8 cellular contexts compared by ENCODE assay signal in genomic region chr17:29579866-29580771, GRCh38. TPM values are rescaled to one million over a fixed set of nuclear protein-coding genes. Genes with fewer than 3 reads are reported as not detected.
DNase-seq lines count a peak whose midpoint lies in the region; ATAC-seq and TF ChIP-seq lines count a peak whose summit lies in the region.

No MANE protein-coding gene starts in this region.

- H3K4me3 ChIP-seq in AG09309 (ENCODE audit: control insufficient read depth, low read depth, low read length) (no peak overlapping the region), colonic mucosa (no peak overlapping the region), lower leg skin (ENCODE audit: low read depth, poor library complexity, severe bottlenecking) (no peak overlapping the region)

- peaks cover 6% of the 10 kb centered on the region for H3K36me3 ChIP-seq in colonic mucosa

- TF ChIP-seq CTCF in AG09309 (IDR thresholded peaks at IDR 0.05; ENCODE audit: control insufficient read depth, insufficient read depth, low read depth, low read length, missing control alignments) (peak; percentile 91), colonic mucosa (IDR thresholded peaks at IDR 0.05) (peak; percentile 85), lower leg skin (IDR thresholded peaks at IDR 0.05) (peak in 1 of 3 donors; percentile 44)

- H3K9ac ChIP-seq in colonic mucosa (ENCODE audit: low read depth in 2 of 2, low read length in 2 of 2) = peak overlapping the region in 1 of 2 donors; percentile 9

- DNase-seq in AG09309 (ENCODE audit: low read depth) (peak; percentile 27), NCI-H526 (lab: John Stamatoyannopoulos, UW) (peak; percentile 82 to 95), colonic mucosa (peak; percentile 88), lower leg skin (ENCODE audit: low spot score in 2 of 2) (peak; percentile 75 to 97)
- peak; percentile 91 for DNase-seq in activated CD4-positive, alpha-beta T cell treated with anti-CD3 and anti-CD28 coated beads, Interleukin-2, amount 50 U/mL, for 1 hour
- peak; percentile 68 for DNase-seq in stimulated activated CD8-positive, alpha-beta memory T cell treated with anti-CD3 and anti-CD28 coated beads, Interleukin-15, amount 100 ng/mL, for 24 hours (ENCODE audit: low read depth)

- intact Hi-C loops in colonic mucosa (cut with DNase I) (loop anchor here (5.0 kb wide), 2 partner anchors 37 to 197 kb away; no protein-coding TSS in a partner anchor), lower leg skin (cut with DNase I; ENCODE audit: low total_unique reads) (loop anchor here (5.0 kb wide), 1 partner anchor 32 kb away; no protein-coding TSS in a partner anchor)

- no peak overlapping the region for H3K27ac ChIP-seq in colonic mucosa

- WGBS in lower leg skin, 2 donors = 59 to 63% methylated on average over 14 to 15 of the region's 15 CpGs

- no peaks in the 10 kb centered on the region for H3K9me3 ChIP-seq in colonic mucosa

- peaks cover 2% of the 10 kb centered on the region for H3K4me1 ChIP-seq in colonic mucosa

- H3K27me3 ChIP-seq in colonic mucosa = no peaks in the 10 kb centered on the region

- no peak for TF ChIP-seq POLR2A in lower leg skin (IDR thresholded peaks at IDR 0.05)

- peak; percentile 76 for ATAC-seq in GM18861 (IDR thresholded peaks at IDR 0.05; ENCODE audit: unreplicated experiment)
- ATAC-seq in HG03342 (IDR thresholded peaks at IDR 0.05; ENCODE audit: unreplicated experiment) = peak; percentile 67

RNA-seq across cellular contexts. Expression of gene GIT1, which starts 9.3 kb away (rescaled TPM):
- total RNA-seq in colonic mucosa (10 to 100 TPM; 32.8 to 54.9 TPM), lower leg skin (10 to 100 TPM; 44.0 to 67.1 (median 51.3) TPM)

RNA-seq across cellular contexts. Expression of gene TP53I13, which starts 11.6 kb away (rescaled TPM):
- total RNA-seq in colonic mucosa (10 to 100 TPM; 41.2 to 91.2 TPM), lower leg skin (10 to 100 TPM; 30.2 to 55.8 (median 34.5) TPM)

RNA-seq across cellular contexts. Expression of gene ANKRD13B, which starts 12.8 kb away (rescaled TPM):
- 10 to 100 TPM in 1 of 2 donors, 1 to 10 TPM in 1; 3.1 to 10.2 TPM for total RNA-seq in colonic mucosa
- 10 to 100 TPM in 2 of 4 donors, 1 to 10 TPM in 2; 8.1 to 18.8 (median 11.7) TPM for total RNA-seq in lower leg skin

RNA-seq across cellular contexts. Expression of gene ABHD15, which starts 13.3 kb away (rescaled TPM):
- total RNA-seq in colonic mucosa (10 to 100 TPM; 17.2 to 20.7 TPM), lower leg skin (10 to 100 TPM in 1 of 4 donors, 1 to 10 TPM in 3; 4.1 to 10.4 (median 7.5) TPM)

RNA-seq across cellular contexts. Expression of gene CORO6, which starts 42.6 kb away (rescaled TPM):
- total RNA-seq in colonic mucosa (1 to 10 TPM in 1 of 2 donors, under 1 TPM in 1; 0.62 to 2.5 TPM), lower leg skin (10 to 100 TPM in 2 of 4 donors, 1 to 10 TPM in 2; 5.7 to 19.0 (median 8.7) TPM)

Comparison
In these comparisons a context has a peak if more than half of its experiments do, and no peak if none do; other contexts are left out.
1. DNase-seq: peak in every context shown above with its lines; median percentile 91 in activated CD4-positive, alpha-beta T cell treated with anti-CD3 and anti-CD28 coated beads, Interleukin-2, amount 50 U/mL, for 1 hour; 88 in NCI-H526; 88 in colonic mucosa; 86 in lower leg skin; 68 in stimulated activated CD8-positive, alpha-beta memory T cell treated with anti-CD3 and anti-CD28 coated beads, Interleukin-15, amount 100 ng/mL, for 24 hours; 27 in AG09309.